ENCODE assay signal across 1 cellular context in the genomic region with DNA sequence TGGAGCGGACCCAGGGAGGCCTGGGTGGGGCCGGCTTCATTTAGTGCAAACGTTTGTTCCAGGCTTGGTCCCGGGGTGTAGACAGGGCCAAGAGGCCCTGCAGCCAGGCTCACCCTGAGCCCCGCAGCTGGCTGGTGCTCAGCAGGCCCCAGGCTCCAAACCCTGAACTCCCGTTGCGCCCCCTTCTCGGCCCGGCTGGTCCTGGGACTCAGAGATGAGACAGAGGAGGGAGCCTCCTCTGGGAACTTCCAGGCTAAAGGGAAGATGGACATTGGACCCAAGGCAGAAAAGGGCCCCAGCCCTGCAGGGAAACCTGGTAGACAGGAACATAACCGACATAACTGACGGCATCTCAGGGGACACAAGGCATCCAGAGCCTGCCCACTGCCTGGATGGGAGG. TPM values are rescaled to one million over a fixed set of nuclear protein-coding genes. Genes with fewer than 3 reads are reported as not detected.
"Had no signal": no experiment of that assay in that cellular context is flagged by ENCODE, and none has a peak within 500 bp of the region (broad histone marks: within the 10 kb centered on the region; RNA-seq: fewer than 3 reads in every experiment).

No MANE protein-coding gene starts in this region.

RNA-seq across cellular contexts. Expression of gene OXCT2, which starts 4.0 kb away (rescaled TPM):
- total RNA-seq: MCF 10A had no signal
